In the genomic region with DNA sequence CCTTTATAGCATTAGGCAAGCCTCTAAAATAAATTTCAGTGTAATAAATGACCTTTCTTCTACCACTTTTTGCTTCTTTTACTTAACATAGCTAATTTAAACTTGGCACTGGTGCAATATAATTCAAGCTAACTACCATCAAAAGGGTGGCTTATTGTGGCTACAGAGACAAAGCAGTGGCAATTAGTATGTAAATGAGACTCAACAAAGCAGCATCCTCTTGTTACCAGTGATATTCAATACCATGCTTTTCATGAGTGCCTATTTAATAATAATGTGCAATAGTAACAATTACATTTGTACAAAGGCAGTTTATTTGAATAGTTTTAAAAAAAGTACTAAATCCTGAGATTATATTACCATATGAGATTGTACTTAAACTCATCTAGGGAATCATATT, we compare ENCODE assay signal across 28 cellular contexts.
"Had no signal": no experiment of that assay in that cellular context is flagged by ENCODE, and none has a peak within 500 bp of the region (broad histone marks: within the 10 kb centered on the region; RNA-seq: fewer than 3 reads in every experiment).

No MANE protein-coding gene starts in this region.

- H3K27me3 ChIP-seq: brain microvascular endothelial cell, cardiac muscle cell had no signal

- H3K27ac Mint-ChIP-seq: activated CD8-positive, alpha-beta T cell treated with anti-CD3 and anti-CD28 coated beads for 36 hours; activated naive CD4-positive, alpha-beta T cell treated with anti-CD3 and anti-CD28 coated beads, Interleukin-2, amount 10 ng/mL, durations not matched to agents 7 days and 5 days; activated naive CD8-positive, alpha-beta T cell treated with anti-CD3 and anti-CD28 coated beads for 36 hours; activated T-cell treated with anti-CD3 and anti-CD28 coated beads, Interleukin-2, amount 50 U/mL, for 72 hours; activated T-helper 2 cell treated with anti-CD3 and anti-CD28 coated beads, Interferon-gamma antibody, Interleukin-2, Interleukin-4, amounts not matched to agents 10 μg/mL and 5 μg/mL and 100 μg/mL, durations not matched to agents 14 hours and 24 hours and 36 hours had no signal

- H3K36me3 ChIP-seq: WERI-Rb-1 had no signal

- ATAC-seq: activated CD4-positive, CD25-positive, alpha-beta regulatory T cell treated with anti-CD3 and anti-CD28 coated beads, Interleukin-2, amount 50 U/mL, for 24 hours; activated CD8-positive, alpha-beta T cell treated with anti-CD3 and anti-CD28 coated beads for 36 hours; activated T-cell treated with anti-CD3 and anti-CD28 coated beads, Interleukin-2, amount 50 U/mL, for 72 hours; Panc1; Right ventricle myocardium inferior had no signal

- H3K4me3 ChIP-seq: cardiac muscle cell, SK-N-MC had no signal

- H3K27me3 Mint-ChIP-seq: activated CD8-positive, alpha-beta T cell treated with anti-CD3 and anti-CD28 coated beads for 36 hours; activated naive CD4-positive, alpha-beta T cell treated with anti-CD3 and anti-CD28 coated beads, Interleukin-2, amount 10 ng/mL, durations not matched to agents 7 days and 5 days; activated naive CD8-positive, alpha-beta T cell treated with anti-CD3 and anti-CD28 coated beads for 36 hours had no signal

- H3K9me3 Mint-ChIP-seq: activated CD8-positive, alpha-beta T cell treated with anti-CD3 and anti-CD28 coated beads for 36 hours; activated naive CD4-positive, alpha-beta T cell treated with anti-CD3 and anti-CD28 coated beads, Interleukin-2, amount 10 ng/mL, durations not matched to agents 7 days and 5 days; activated naive CD8-positive, alpha-beta T cell treated with anti-CD3 and anti-CD28 coated beads for 36 hours; activated T-cell treated with anti-CD3 and anti-CD28 coated beads, Interleukin-2, amount 50 U/mL, for 72 hours; activated T-helper 2 cell treated with anti-CD3 and anti-CD28 coated beads, Interferon-gamma antibody, Interleukin-2, Interleukin-4, amounts not matched to agents 10 μg/mL and 5 μg/mL and 100 μg/mL, durations not matched to agents 14 hours and 24 hours and 36 hours had no signal

- H3K27ac ChIP-seq: brain microvascular endothelial cell, cardiac muscle cell, SK-N-MC, WERI-Rb-1 had no signal

- DNase-seq: activated CD4-positive, alpha-beta T cell treated with anti-CD3 and anti-CD28 coated beads for 4 hours; activated CD8-positive, alpha-beta memory T cell treated with anti-CD3 and anti-CD28 coated beads, Interleukin-2, amount 50 U/mL, for 4 hours; activated CD8-positive, alpha-beta T cell treated with anti-CD3 and anti-CD28 coated beads for 36 hours; activated gamma-delta T cell treated with Interleukin-2 at 50 U/mL for 16 hours; activated naive CD4-positive, alpha-beta T cell treated with anti-CD3 and anti-CD28 coated beads, Interleukin-2, amount 10 ng/mL, durations not matched to agents 7 days and 5 days; activated naive CD8-positive, alpha-beta T cell treated with anti-CD3 and anti-CD28 coated beads for 36 hours; activated T-cell treated with anti-CD3 and anti-CD28 coated beads, Interleukin-2, amount 50 U/mL, for 72 hours; brain microvascular endothelial cell; Karpas-422; MM.1S; NCI-H1105; NCI-H1694; NCI-H2029; NCI-H2227 treated with DMSO at 0.1 percent for 48 hours; NCI-H446 treated with DMSO at 0.1 percent for 48 hours; NCI-H524 treated with DMSO at 0.1 percent for 48 hours; NCI-H774; NK-92 treated with Interleukin-12 subunit alpha and Interleukin-12 subunit beta, amount 100 ng/mL, for 24 hours; OCI-M1; RPMI8226; T-helper 1 cell; WERI-Rb-1 had no signal

- H3K4me3 Mint-ChIP-seq: activated CD8-positive, alpha-beta T cell treated with anti-CD3 and anti-CD28 coated beads for 36 hours; activated naive CD4-positive, alpha-beta T cell treated with anti-CD3 and anti-CD28 coated beads, Interleukin-2, amount 10 ng/mL, durations not matched to agents 7 days and 5 days; activated naive CD8-positive, alpha-beta T cell treated with anti-CD3 and anti-CD28 coated beads for 36 hours; activated T-cell treated with anti-CD3 and anti-CD28 coated beads, Interleukin-2, amount 50 U/mL, for 72 hours had no signal
